In the genomic region with DNA sequence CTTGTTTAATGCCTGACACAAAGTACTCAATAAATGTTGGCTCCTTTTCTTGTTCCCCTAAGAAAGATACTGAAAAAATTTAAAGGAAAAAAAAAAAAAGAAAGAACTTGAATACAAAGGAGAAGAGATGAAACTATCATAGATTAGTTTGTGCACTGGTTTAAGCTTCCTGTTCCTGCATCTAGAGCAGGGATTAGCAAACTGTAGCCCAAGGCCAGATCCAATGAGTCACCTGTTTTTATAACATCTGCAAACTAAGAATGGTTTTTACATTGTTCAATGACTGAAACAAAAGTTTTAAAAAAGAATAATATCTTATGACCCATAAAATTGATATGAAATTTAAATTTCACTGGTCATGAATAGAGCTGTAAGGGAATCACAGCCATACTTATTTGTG, we compare ENCODE assay signal across 14 cellular contexts. TPM values are rescaled to one million over a fixed set of nuclear protein-coding genes. Genes with fewer than 3 reads are reported as not detected.
DNase-seq lines count a peak whose midpoint lies in the region; TF ChIP-seq lines count a peak whose summit lies in the region.
"Had no signal": no experiment of that assay in that cellular context is flagged by ENCODE, and none has a peak within 500 bp of the region (broad histone marks: within the 10 kb centered on the region; RNA-seq: fewer than 3 reads in every experiment).

No MANE protein-coding gene starts in this region.

- no peaks in the 10 kb centered on the region for H3K79me2 ChIP-seq in smooth muscle cell (ENCODE audit: low read depth)

- intact Hi-C loops in ascending aorta (cut with DNase I), result no loop called here

- H3K4me1 ChIP-seq in smooth muscle cell (ENCODE audit: low read depth) (no peaks in the 10 kb centered on the region), ascending aorta (no peaks in the 10 kb centered on the region)
- H3K4me1 ChIP-seq: heart right ventricle had no signal

- H3K4me3 ChIP-seq in SK-N-MC (peak overlapping the region; percentile 61), fibroblast of the aortic adventitia (ENCODE audit: low read depth, low read length) (no peak overlapping the region), smooth muscle cell (no peak overlapping the region), ascending aorta (no peak overlapping the region)
- H3K4me3 ChIP-seq: heart right ventricle had no signal

- peak; percentile 82 for DNase-seq in HCEC 1CT
- DNase-seq in SK-N-MC (ENCODE audit: low read depth, low spot score), result no peak
- DNase-seq in fibroblast of the aortic adventitia (ENCODE audit: low read depth), result peak; percentile 59
- DNase-seq in smooth muscle cell (lab: John Stamatoyannopoulos, UW; ENCODE audit: unreplicated experiment), result no peak
- no peak for DNase-seq in stimulated activated CD4-positive, alpha-beta T cell treated with anti-CD3 and anti-CD28 coated beads, Interleukin-4, amount 100 ng/mL, for 1 hour
- no peak for DNase-seq in activated CD4-positive, alpha-beta T cell treated with anti-CD3 and anti-CD28 coated beads, Interleukin-2, amount 50 U/mL, for 4 hours
- no peak for DNase-seq in ascending aorta (ENCODE audit: low spot score in 2 of 2)
- DNase-seq: CD4-positive, alpha-beta memory T cell; heart right ventricle; left colon had no signal

- H3K27me3 ChIP-seq in smooth muscle cell (ENCODE audit: low read depth) (no peaks in the 10 kb centered on the region), ascending aorta (no peaks in the 10 kb centered on the region)
- H3K27me3 ChIP-seq: heart right ventricle had no signal

- H3K4me2 ChIP-seq in smooth muscle cell, result peak overlapping the region; percentile 39

- H2AFZ ChIP-seq in smooth muscle cell (ENCODE audit: low read depth), result no peak overlapping the region

- H3K36me3 ChIP-seq in SK-N-MC (ENCODE audit: insufficient read depth, low read length) (no peaks in the 10 kb centered on the region), smooth muscle cell (ENCODE audit: low read depth) (no peaks in the 10 kb centered on the region), ascending aorta (no peaks in the 10 kb centered on the region)
- H3K36me3 ChIP-seq: heart right ventricle had no signal

- no peak for TF ChIP-seq CTCF in fibroblast of the aortic adventitia (IDR thresholded peaks at IDR 0.05; ENCODE audit: insufficient read depth, low read length)
- TF ChIP-seq CTCF in smooth muscle cell (IDR thresholded peaks at IDR 0.05; ENCODE audit: borderline replicate concordance, insufficient read depth, poor library complexity, severe bottlenecking), result no peak
- TF ChIP-seq CTCF in ascending aorta (IDR thresholded peaks at IDR 0.05), result no peak

- H4K20me1 ChIP-seq in smooth muscle cell (ENCODE audit: low read depth), result no peaks in the 10 kb centered on the region

- H3K27ac ChIP-seq in SK-N-MC (peak overlapping the region; percentile 94), smooth muscle cell (ENCODE audit: low read depth) (peak overlapping the region; percentile 71), ascending aorta (no peak overlapping the region)
- H3K27ac ChIP-seq: heart right ventricle had no signal

- H3F3A ChIP-seq in smooth muscle cell (ENCODE audit: low read depth), result no peaks in the 10 kb centered on the region

- H3K9ac ChIP-seq in SK-N-MC (ENCODE audit: insufficient read length), result no peak overlapping the region
- H3K9ac ChIP-seq in smooth muscle cell (ENCODE audit: low read depth), result no peak overlapping the region

- H3K9me3 ChIP-seq in SK-N-MC (ENCODE audit: low read depth, low read length), result no peaks in the 10 kb centered on the region
- no peaks in the 10 kb centered on the region for H3K9me3 ChIP-seq in smooth muscle cell (replicated peaks; ENCODE audit: low read depth)
- H3K9me3 ChIP-seq in ascending aorta, result no peaks in the 10 kb centered on the region

RNA-seq across cellular contexts. Expression of gene WDR64, which starts 50.4 kb away (rescaled TPM):
- total RNA-seq in fibroblast of the aortic adventitia (ENCODE audit: low replicate concordance), result not detected in 2 replicates
- total RNA-seq in smooth muscle cell, result not detected in 2 replicates
- polyA plus RNA-seq in smooth muscle cell, result 0.44 TPM in 1 of 2 replicates, not detected in the other
- not detected for total RNA-seq in ascending aorta
- total RNA-seq: activated naive CD4-positive, alpha-beta T cell treated with anti-CD3 and anti-CD28 coated beads, Interleukin-2, amount 50 U/mL, for 72 hours; CD4-positive, alpha-beta memory T cell; cerebellum; Right ventricle myocardium inferior; T-helper 2 cell treated with Interferon-gamma antibody and Interleukin-4, amounts not matched to agents 100 ng/mL and 5 ng/mL, for 36 hours had no signal
- polyA plus RNA-seq: heart right ventricle had no signal

Comparison
In these comparisons a context has a peak if more than half of its experiments do, and no peak if none do; other contexts are left out.
1. DNase-seq: peak in HCEC 1CT (single experiment) and fibroblast of the aortic adventitia (single experiment); none in SK-N-MC (single experiment), smooth muscle cell (single experiment), stimulated activated CD4-positive, alpha-beta T cell treated with anti-CD3 and anti-CD28 coated beads, Interleukin-4, amount 100 ng/mL, for 1 hour (single experiment), activated CD4-positive, alpha-beta T cell treated with anti-CD3 and anti-CD28 coated beads, Interleukin-2, amount 50 U/mL, for 4 hours (0 of 2) and ascending aorta (0 of 2).
2. H3K27ac ChIP-seq: peak in SK-N-MC (single experiment) and smooth muscle cell (single experiment); none in ascending aorta (0 of 2).